ENCODE assay signal across 3 cellular contexts in genomic region chr12:74903522-74903921, GRCh38.
TF ChIP-seq lines count a peak whose summit lies in the region.

No MANE protein-coding gene starts in this region.

TF ChIP-seq in SK-N-SH, 30 proteins besides CTCF, POLR2A, EP300 and RAD21:
- TF ChIP-seq RCOR1 (IDR thresholded peaks at IDR 0.05; ENCODE audit: low read length) (no peak), TCF12 (IDR thresholded peaks at IDR 0.05) (peak; percentile 47; the same call in 1 of the 2 replicates), MAX (IDR thresholded peaks at IDR 0.05; ENCODE audit: low read depth) (no peak)
- TF ChIP-seq, protein P1, sequence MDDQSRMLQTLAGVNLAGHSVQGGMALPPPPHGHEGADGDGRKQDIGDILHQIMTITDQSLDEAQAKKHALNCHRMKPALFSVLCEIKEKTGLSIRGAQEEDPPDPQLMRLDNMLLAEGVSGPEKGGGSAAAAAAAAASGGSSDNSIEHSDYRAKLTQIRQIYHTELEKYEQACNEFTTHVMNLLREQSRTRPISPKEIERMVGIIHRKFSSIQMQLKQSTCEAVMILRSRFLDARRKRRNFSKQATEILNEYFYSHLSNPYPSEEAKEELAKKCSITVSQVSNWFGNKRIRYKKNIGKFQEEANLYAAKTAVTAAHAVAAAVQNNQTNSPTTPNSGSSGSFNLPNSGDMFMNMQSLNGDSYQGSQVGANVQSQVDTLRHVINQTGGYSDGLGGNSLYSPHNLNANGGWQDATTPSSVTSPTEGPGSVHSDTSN (IDR thresholded peaks at IDR 0.05), result peak; percentile 28; the same call in 1 of the 2 replicates
TF ChIP-seq in SK-N-SH: peak in this region for 2.

TF ChIP-seq in SK-N-SH treated with all-trans-retinoic acid at 6 μM for 48 hours, 23 proteins besides CTCF, POLR2A, EP300 and RAD21:
- no peak for TF ChIP-seq BACH2 (CRISPR knock-in tag; IDR thresholded peaks at IDR 0.05; ENCODE audit: borderline replicate concordance)
- TF ChIP-seq TOX (CRISPR knock-in tag; IDR thresholded peaks at IDR 0.05; ENCODE audit: borderline replicate concordance), result no peak
- TF ChIP-seq CSRNP3 (CRISPR knock-in tag; IDR thresholded peaks at IDR 0.05), result no peak
- TF ChIP-seq ZNF565 (CRISPR knock-in tag; conservative IDR thresholded peaks at IDR 0.05; ENCODE audit: low read depth), result no peak
- no peak for TF ChIP-seq ARNTL (CRISPR knock-in tag; IDR thresholded peaks at IDR 0.05; ENCODE audit: borderline replicate concordance, low read depth)
- no peak for TF ChIP-seq ESRRG (CRISPR knock-in tag; IDR thresholded peaks at IDR 0.05)
- no peak for TF ChIP-seq OSR1 (CRISPR knock-in tag; IDR thresholded peaks at IDR 0.05)
- TF ChIP-seq, protein P2, sequence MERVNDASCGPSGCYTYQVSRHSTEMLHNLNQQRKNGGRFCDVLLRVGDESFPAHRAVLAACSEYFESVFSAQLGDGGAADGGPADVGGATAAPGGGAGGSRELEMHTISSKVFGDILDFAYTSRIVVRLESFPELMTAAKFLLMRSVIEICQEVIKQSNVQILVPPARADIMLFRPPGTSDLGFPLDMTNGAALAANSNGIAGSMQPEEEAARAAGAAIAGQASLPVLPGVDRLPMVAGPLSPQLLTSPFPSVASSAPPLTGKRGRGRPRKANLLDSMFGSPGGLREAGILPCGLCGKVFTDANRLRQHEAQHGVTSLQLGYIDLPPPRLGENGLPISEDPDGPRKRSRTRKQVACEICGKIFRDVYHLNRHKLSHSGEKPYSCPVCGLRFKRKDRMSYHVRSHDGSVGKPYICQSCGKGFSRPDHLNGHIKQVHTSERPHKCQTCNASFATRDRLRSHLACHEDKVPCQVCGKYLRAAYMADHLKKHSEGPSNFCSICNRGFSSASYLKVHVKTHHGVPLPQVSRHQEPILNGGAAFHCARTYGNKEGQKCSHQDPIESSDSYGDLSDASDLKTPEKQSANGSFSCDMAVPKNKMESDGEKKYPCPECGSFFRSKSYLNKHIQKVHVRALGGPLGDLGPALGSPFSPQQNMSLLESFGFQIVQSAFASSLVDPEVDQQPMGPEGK (CRISPR knock-in tag; IDR thresholded peaks at IDR 0.05; ENCODE audit: borderline replicate concordance), result no peak
- no peak for TF ChIP-seq CSDC2 (CRISPR knock-in tag; IDR thresholded peaks at IDR 0.05)
- no peak for TF ChIP-seq SNAI2 (CRISPR knock-in tag; IDR thresholded peaks at IDR 0.05)
- no peak for TF ChIP-seq ZNF70 (CRISPR knock-in tag; IDR thresholded peaks at IDR 0.05)
- TF ChIP-seq RARB (CRISPR knock-in tag; IDR thresholded peaks at IDR 0.05), result no peak
- no peak for TF ChIP-seq ZFP3 (CRISPR knock-in tag; IDR thresholded peaks at IDR 0.05)
- TF ChIP-seq POU6F1 (CRISPR knock-in tag; IDR thresholded peaks at IDR 0.05; ENCODE audit: borderline replicate concordance, low read depth), result no peak
- TF ChIP-seq PPARA (CRISPR knock-in tag; IDR thresholded peaks at IDR 0.05; ENCODE audit: borderline replicate concordance), result no peak
- TF ChIP-seq GLIS3 (CRISPR knock-in tag; IDR thresholded peaks at IDR 0.05), result no peak
- TF ChIP-seq ZNF8 (CRISPR knock-in tag; IDR thresholded peaks at IDR 0.05), result no peak
- no peak for TF ChIP-seq ZFP30 (CRISPR knock-in tag; IDR thresholded peaks at IDR 0.05)
- no peak for TF ChIP-seq CREB5 (CRISPR knock-in tag; IDR thresholded peaks at IDR 0.05; ENCODE audit: low read depth)
- no peak for TF ChIP-seq ISL1 (CRISPR knock-in tag; IDR thresholded peaks at IDR 0.05)
TF ChIP-seq in SK-N-SH treated with all-trans-retinoic acid at 6 μM for 48 hours: peak in this region for 0.

TF ChIP-seq in K562, 482 proteins besides CTCF, POLR2A, EP300 and RAD21:
- TF ChIP-seq CHAMP1 (IDR thresholded peaks at IDR 0.05) (no peak), CTCFL (IDR thresholded peaks at IDR 0.05; ENCODE audit: borderline replicate concordance, insufficient read depth, low read depth, low read length, poor library complexity, severe bottlenecking) (peak; percentile 40), BHLHE40 (IDR thresholded peaks at IDR 0.05; ENCODE audit: low read length) (no peak)
- TF ChIP-seq, protein P3, sequence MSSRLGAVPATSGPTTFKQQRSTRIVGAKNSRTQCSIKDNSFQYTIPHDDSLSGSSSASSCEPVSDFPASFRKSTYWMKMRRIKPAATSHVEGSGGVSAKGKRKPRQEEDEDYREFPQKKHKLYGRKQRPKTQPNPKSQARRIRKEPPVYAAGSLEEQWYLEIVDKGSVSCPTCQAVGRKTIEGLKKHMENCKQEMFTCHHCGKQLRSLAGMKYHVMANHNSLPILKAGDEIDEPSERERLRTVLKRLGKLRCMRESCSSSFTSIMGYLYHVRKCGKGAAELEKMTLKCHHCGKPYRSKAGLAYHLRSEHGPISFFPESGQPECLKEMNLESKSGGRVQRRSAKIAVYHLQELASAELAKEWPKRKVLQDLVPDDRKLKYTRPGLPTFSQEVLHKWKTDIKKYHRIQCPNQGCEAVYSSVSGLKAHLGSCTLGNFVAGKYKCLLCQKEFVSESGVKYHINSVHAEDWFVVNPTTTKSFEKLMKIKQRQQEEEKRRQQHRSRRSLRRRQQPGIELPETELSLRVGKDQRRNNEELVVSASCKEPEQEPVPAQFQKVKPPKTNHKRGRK (tag; IDR thresholded peaks at IDR 0.05), result no peak
- TF ChIP-seq, protein P4, sequence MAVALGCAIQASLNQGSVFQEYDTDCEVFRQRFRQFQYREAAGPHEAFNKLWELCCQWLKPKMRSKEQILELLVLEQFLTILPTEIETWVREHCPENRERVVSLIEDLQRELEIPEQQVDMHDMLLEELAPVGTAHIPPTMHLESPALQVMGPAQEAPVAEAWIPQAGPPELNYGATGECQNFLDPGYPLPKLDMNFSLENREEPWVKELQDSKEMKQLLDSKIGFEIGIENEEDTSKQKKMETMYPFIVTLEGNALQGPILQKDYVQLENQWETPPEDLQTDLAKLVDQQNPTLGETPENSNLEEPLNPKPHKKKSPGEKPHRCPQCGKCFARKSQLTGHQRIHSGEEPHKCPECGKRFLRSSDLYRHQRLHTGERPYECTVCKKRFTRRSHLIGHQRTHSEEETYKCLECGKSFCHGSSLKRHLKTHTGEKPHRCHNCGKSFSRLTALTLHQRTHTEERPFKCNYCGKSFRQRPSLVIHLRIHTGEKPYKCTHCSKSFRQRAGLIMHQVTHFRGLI (CRISPR knock-in tag; IDR thresholded peaks at IDR 0.05), result no peak
